In the genomic region with DNA sequence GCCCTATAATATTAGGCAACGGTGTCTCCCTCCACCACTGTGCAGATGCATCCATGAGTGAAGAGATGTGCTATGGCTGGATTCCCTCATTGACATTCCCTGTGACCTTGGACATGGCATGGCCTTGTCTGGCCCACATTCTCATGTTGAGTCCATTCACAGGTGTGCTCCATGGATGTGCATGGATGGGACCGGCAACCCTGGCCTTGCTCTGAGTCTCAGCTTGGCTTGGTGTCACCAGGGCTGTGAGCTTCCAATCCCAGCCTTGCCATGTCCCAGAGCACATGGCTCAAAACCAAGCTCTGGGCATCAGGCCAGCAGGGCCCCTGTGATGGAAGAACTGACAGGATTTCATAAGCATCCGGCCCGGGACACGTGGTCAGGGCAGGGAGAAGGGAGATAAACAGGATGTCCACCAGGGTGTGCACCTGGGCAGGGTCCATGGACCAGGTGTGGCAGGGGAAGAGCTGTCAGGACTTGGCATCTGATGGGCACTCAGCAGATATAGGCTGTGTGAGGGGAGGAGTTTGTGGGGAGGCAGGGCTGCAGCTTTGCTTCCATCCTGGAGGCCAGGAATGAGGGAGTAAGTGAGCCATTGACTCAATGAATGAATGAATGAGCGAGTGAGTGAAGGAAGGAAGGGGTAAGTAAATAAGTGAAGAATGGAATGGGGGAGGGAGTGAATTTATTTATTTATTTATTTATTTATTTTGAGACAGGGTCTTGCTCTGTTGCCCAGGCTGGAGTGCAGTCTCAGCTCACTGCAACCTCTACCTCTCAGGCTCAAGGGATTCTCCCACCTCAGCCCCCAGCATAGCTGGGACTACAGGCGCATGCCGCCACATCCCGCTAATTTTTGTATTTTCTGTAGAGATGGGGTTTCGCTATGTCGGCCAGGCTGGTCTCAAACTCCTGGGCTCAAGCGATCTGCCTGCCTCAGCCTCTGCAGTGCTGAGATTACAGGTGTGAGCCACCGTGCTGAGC, we compare ENCODE assay signal across 1 cellular context.
TF ChIP-seq lines count a peak whose summit lies in the region.

No MANE protein-coding gene starts in this region.

TF ChIP-seq in K562, 482 proteins besides CTCF, POLR2A, EP300 and RAD21 (continued from another document and continues in another):
- TF ChIP-seq, protein P1, sequence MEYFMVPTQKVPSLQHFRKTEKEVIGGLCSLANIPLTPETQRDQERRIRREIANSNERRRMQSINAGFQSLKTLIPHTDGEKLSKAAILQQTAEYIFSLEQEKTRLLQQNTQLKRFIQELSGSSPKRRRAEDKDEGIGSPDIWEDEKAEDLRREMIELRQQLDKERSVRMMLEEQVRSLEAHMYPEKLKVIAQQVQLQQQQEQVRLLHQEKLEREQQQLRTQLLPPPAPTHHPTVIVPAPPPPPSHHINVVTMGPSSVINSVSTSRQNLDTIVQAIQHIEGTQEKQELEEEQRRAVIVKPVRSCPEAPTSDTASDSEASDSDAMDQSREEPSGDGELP (CRISPR knock-in tag; IDR thresholded peaks at IDR 0.05; ENCODE audit: borderline replicate concordance), result peak; percentile 68; the same call in 1 of the 2 replicates
- no peak for TF ChIP-seq KLF16 (IDR thresholded peaks at IDR 0.05)
- no peak for TF ChIP-seq ZNF12 (CRISPR knock-in tag; IDR thresholded peaks at IDR 0.05)
- TF ChIP-seq ZNF699 (CRISPR knock-in tag; IDR thresholded peaks at IDR 0.05; ENCODE audit: insufficient replicate concordance), result no peak
- TF ChIP-seq GTF2E2 (tag; IDR thresholded peaks at IDR 0.05), result peak; percentile 33
- TF ChIP-seq ZNF347 (CRISPR knock-in tag; IDR thresholded peaks at IDR 0.05; ENCODE audit: low read depth), result no peak
- TF ChIP-seq, protein P2, sequence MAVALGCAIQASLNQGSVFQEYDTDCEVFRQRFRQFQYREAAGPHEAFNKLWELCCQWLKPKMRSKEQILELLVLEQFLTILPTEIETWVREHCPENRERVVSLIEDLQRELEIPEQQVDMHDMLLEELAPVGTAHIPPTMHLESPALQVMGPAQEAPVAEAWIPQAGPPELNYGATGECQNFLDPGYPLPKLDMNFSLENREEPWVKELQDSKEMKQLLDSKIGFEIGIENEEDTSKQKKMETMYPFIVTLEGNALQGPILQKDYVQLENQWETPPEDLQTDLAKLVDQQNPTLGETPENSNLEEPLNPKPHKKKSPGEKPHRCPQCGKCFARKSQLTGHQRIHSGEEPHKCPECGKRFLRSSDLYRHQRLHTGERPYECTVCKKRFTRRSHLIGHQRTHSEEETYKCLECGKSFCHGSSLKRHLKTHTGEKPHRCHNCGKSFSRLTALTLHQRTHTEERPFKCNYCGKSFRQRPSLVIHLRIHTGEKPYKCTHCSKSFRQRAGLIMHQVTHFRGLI (CRISPR knock-in tag; IDR thresholded peaks at IDR 0.05), result 0 out of 2 replicates have a peak, but pooled peaks have one; percentile 27
- TF ChIP-seq ZC3H11A (IDR thresholded peaks at IDR 0.05; ENCODE audit: low read depth, low read length), result no peak
- no peak for TF ChIP-seq ZNF408 (CRISPR knock-in tag; IDR thresholded peaks at IDR 0.05; ENCODE audit: low read depth)
- TF ChIP-seq MTF1 (CRISPR knock-in tag; IDR thresholded peaks at IDR 0.05; ENCODE audit: borderline replicate concordance), result no peak
- TF ChIP-seq ILK (tag; IDR thresholded peaks at IDR 0.05; ENCODE audit: borderline replicate concordance, low read depth), result no peak
- TF ChIP-seq CREB1 (IDR thresholded peaks at IDR 0.05), result no peak
- no peak for TF ChIP-seq CREB1 (CRISPR knock-in tag; IDR thresholded peaks at IDR 0.05)
- TF ChIP-seq, protein P3, sequence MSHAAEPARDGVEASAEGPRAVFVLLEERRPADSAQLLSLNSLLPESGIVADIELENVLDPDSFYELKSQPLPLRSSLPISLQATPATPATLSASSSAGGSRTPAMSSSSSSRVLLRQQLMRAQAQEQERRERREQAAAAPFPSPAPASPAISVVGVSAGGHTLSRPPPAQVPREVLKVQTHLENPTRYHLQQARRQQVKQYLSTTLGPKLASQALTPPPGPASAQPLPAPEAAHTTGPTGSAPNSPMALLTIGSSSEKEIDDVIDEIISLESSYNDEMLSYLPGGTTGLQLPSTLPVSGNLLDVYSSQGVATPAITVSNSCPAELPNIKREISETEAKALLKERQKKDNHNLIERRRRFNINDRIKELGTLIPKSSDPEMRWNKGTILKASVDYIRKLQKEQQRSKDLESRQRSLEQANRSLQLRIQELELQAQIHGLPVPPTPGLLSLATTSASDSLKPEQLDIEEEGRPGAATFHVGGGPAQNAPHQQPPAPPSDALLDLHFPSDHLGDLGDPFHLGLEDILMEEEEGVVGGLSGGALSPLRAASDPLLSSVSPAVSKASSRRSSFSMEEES (CRISPR knock-in tag; IDR thresholded peaks at IDR 0.05), result 0 out of 2 replicates have a peak, but pooled peaks have one; percentile 14
- peak; percentile 8; the same call in 1 of the 2 replicates for TF ChIP-seq POLR2G (IDR thresholded peaks at IDR 0.05; ENCODE audit: low read depth, low read length)
- no peak for TF ChIP-seq BHLHE40 (IDR thresholded peaks at IDR 0.05; ENCODE audit: low read length)
- TF ChIP-seq RFX5 (IDR thresholded peaks at IDR 0.05; ENCODE audit: low read depth, low read length), result no peak
- peak; percentile 97 for TF ChIP-seq L3MBTL2 (IDR thresholded peaks at IDR 0.05)
- no peak for TF ChIP-seq FOS (IDR thresholded peaks at IDR 0.05; ENCODE audit: extremely low read depth, insufficient read length)
- no peak for TF ChIP-seq HCFC1 (IDR thresholded peaks at IDR 0.05; ENCODE audit: low read depth, low read length)
- no peak for TF ChIP-seq HDAC3 (IDR thresholded peaks at IDR 0.05; ENCODE audit: borderline replicate concordance, partially characterized antibody)
- peak; percentile 56 for TF ChIP-seq BRD9 (IDR thresholded peaks at IDR 0.05; ENCODE audit: low read depth, partially characterized antibody)
- TF ChIP-seq HNRNPUL1 (IDR thresholded peaks at IDR 0.05; ENCODE audit: low read length), result no peak
- TF ChIP-seq, protein P4, sequence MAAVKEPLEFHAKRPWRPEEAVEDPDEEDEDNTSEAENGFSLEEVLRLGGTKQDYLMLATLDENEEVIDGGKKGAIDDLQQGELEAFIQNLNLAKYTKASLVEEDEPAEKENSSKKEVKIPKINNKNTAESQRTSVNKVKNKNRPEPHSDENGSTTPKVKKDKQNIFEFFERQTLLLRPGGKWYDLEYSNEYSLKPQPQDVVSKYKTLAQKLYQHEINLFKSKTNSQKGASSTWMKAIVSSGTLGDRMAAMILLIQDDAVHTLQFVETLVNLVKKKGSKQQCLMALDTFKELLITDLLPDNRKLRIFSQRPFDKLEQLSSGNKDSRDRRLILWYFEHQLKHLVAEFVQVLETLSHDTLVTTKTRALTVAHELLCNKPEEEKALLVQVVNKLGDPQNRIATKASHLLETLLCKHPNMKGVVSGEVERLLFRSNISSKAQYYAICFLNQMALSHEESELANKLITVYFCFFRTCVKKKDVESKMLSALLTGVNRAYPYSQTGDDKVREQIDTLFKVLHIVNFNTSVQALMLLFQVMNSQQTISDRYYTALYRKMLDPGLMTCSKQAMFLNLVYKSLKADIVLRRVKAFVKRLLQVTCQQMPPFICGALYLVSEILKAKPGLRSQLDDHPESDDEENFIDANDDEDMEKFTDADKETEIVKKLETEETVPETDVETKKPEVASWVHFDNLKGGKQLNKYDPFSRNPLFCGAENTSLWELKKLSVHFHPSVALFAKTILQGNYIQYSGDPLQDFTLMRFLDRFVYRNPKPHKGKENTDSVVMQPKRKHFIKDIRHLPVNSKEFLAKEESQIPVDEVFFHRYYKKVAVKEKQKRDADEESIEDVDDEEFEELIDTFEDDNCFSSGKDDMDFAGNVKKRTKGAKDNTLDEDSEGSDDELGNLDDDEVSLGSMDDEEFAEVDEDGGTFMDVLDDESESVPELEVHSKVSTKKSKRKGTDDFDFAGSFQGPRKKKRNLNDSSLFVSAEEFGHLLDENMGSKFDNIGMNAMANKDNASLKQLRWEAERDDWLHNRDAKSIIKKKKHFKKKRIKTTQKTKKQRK (IDR thresholded peaks at IDR 0.05; ENCODE audit: borderline replicate concordance, low read depth, low read length), result no peak
- TF ChIP-seq ATF6 (CRISPR knock-in tag; IDR thresholded peaks at IDR 0.05), result no peak
- TF ChIP-seq RFX7 (CRISPR knock-in tag; IDR thresholded peaks at IDR 0.05), result no peak
- TF ChIP-seq SRSF7 (optimal IDR thresholded peaks at IDR 0.05; ENCODE audit: low read depth, low read length), result no peak
- no peak for TF ChIP-seq ARNT (IDR thresholded peaks at IDR 0.05)
- no peak for TF ChIP-seq CLOCK (CRISPR knock-in tag; IDR thresholded peaks at IDR 0.05; ENCODE audit: borderline replicate concordance)
- TF ChIP-seq SREBF1 (IDR thresholded peaks at IDR 0.05; ENCODE audit: borderline replicate concordance, low read depth, low read length), result no peak
- no peak for TF ChIP-seq NR0B1 (IDR thresholded peaks at IDR 0.05; ENCODE audit: partially characterized antibody)
- peak; percentile 79 for TF ChIP-seq CEBPB (tag; IDR thresholded peaks at IDR 0.05)
- TF ChIP-seq ZNF3 (CRISPR knock-in tag; IDR thresholded peaks at IDR 0.05), result no peak
- TF ChIP-seq ZNF785 (CRISPR knock-in tag; IDR thresholded peaks at IDR 0.05), result no peak
